8 cellular contexts compared by ENCODE assay signal in genomic region chr5:157252741-157253465, GRCh38. TPM values are rescaled to one million over a fixed set of nuclear protein-coding genes. Genes with fewer than 3 reads are reported as not detected.
DNase-seq lines count a peak whose midpoint lies in the region; ATAC-seq lines count a peak whose summit lies in the region.

No MANE protein-coding gene starts in this region.

- peak; percentile 94 for ATAC-seq in GM18498 (IDR thresholded peaks at IDR 0.05; ENCODE audit: unreplicated experiment)

- DNase-seq in H4 (ENCODE audit: low spot score) = peak; percentile 51
- peak; percentile 64 for DNase-seq in NAMALWA (ENCODE audit: low spot score)
- DNase-seq in activated naive CD4-positive, alpha-beta T cell treated with anti-CD3 and anti-CD28 coated beads for 36 hours = peak; percentile 78
- peak; percentile 41 for DNase-seq in retina
- no peak for DNase-seq in NCI-H2227 treated with DMSO at 0.1 percent for 48 hours (lab: John Stamatoyannopoulos, UW)
- no peak for DNase-seq in ACHN
- no peak for DNase-seq in cerebellar nuclear complex (lab: John Stamatoyannopoulos, UW)

- CTCF ChIA-PET in activated naive CD4-positive, alpha-beta T cell treated with anti-CD3 and anti-CD28 coated beads for 36 hours (lab: Charles Lee) = interaction anchor here (0.6 to 3.3 kb wide), 24 partner anchors 8 to 496 kb away, joined by 3 to 18 read pairs (median 4); no protein-coding TSS in a partner anchor

- H3K27me3 Mint-ChIP-seq in activated naive CD4-positive, alpha-beta T cell treated with anti-CD3 and anti-CD28 coated beads for 36 hours (ENCODE audit: low read depth) = no peaks in the 10 kb centered on the region

- peaks cover 94% of the 10 kb centered on the region for H3K4me1 Mint-ChIP-seq in activated naive CD4-positive, alpha-beta T cell treated with anti-CD3 and anti-CD28 coated beads for 36 hours (ENCODE audit: low read depth)

- H3K4me3 Mint-ChIP-seq in activated naive CD4-positive, alpha-beta T cell treated with anti-CD3 and anti-CD28 coated beads for 36 hours = peak overlapping the region; percentile 29

- H3K36me3 Mint-ChIP-seq in activated naive CD4-positive, alpha-beta T cell treated with anti-CD3 and anti-CD28 coated beads for 36 hours (ENCODE audit: low read depth) = peaks cover 81% of the 10 kb centered on the region

- intact Hi-C loops in activated naive CD4-positive, alpha-beta T cell treated with anti-CD3 and anti-CD28 coated beads for 36 hours (cut with micrococcal nuclease) = loop anchor here (1.0 to 10.0 kb wide), 6 partner anchors 14 to 212 kb away; partner anchors contain the start of genes CYFIP2 and NIPAL4

- H3K27ac Mint-ChIP-seq in activated naive CD4-positive, alpha-beta T cell treated with anti-CD3 and anti-CD28 coated beads for 36 hours = peak overlapping the region; percentile 97

- in situ Hi-C loops in ACHN (cut with HindIII; ENCODE audit: low pct_ligation_motif_present, low pct_unique_long_range_greater_than_20kb, low sequenced_read_pairs) = no loop called here

- H3K9me3 Mint-ChIP-seq in activated naive CD4-positive, alpha-beta T cell treated with anti-CD3 and anti-CD28 coated beads for 36 hours = no peaks in the 10 kb centered on the region

RNA-seq across cellular contexts. Expression of gene CYFIP2, which starts 13.0 kb away (rescaled TPM):
- total RNA-seq in H4 (2014; rRNA removed; shearing (Covaris generic)) = 4.5 and 10.6 TPM in 2 replicates
- 100 to 1,000 TPM; 490 to 492 TPM for total RNA-seq in activated naive CD4-positive, alpha-beta T cell treated with anti-CD3 and anti-CD28 coated beads for 36 hours

Comparison
In these comparisons a context has a peak if more than half of its experiments do, and no peak if none do; other contexts are left out.
1. DNase-seq: peak in H4 (single experiment), NAMALWA (single experiment), activated naive CD4-positive, alpha-beta T cell treated with anti-CD3 and anti-CD28 coated beads for 36 hours (single experiment) and retina (single experiment); none in NCI-H2227 treated with DMSO at 0.1 percent for 48 hours (single experiment), ACHN (single experiment) and cerebellar nuclear complex (0 of 2).
2. RNA of gene CYFIP2, which starts 13.0 kb away (total RNA-seq): 490 to 492 TPM in activated naive CD4-positive, alpha-beta T cell treated with anti-CD3 and anti-CD28 coated beads for 36 hours; 4.5 to 10.6 TPM in H4; every median in the first group is over 10 times any median in the second.